1 cellular context compared by ENCODE assay signal in the genomic region with DNA sequence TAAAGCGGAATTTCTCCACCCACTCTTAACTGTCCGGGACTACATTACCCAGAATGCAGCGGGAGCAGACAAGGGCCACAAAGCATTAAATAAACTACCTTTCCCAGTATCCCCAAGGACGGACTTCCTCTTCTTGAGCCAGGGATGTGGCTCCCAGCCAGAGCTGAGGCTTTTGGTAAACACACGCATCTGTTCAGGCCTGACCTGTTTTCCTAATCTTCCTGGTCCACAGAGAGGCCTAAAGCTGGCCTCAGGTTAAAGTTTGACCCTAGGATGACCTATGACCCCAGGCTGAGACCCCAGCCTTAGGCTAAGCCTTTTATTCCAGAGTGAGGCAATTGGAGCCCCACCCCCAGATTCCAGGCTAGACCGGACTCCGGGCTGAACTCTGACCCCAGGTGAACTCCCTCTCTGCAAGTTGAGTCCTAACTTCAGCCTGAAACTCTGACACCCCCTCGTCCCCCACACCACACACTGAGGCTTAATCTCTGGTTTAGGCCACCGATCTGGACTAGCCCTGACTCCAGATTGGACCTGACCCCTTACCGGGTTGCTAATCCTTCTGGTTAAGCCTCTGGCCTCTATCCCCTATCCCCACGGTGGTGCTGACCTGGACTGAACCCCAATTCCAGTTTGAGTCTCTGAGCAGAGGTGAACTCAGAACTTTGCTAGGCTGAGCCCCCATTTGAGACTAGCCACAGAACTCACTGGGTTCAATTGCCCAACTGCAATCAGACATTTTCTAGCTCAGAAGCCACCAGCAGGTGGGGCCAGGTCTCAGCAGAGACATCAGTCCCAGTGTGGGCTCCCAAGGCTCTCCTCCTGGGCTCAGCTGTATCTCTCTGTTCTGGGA.
TF ChIP-seq lines count a peak whose summit lies in the region.

No MANE protein-coding gene starts in this region.

TF ChIP-seq in HEK293, 187 proteins besides CTCF, POLR2A, EP300 and RAD21 (continued from another document and continues in another):
- TF ChIP-seq, protein P1, sequence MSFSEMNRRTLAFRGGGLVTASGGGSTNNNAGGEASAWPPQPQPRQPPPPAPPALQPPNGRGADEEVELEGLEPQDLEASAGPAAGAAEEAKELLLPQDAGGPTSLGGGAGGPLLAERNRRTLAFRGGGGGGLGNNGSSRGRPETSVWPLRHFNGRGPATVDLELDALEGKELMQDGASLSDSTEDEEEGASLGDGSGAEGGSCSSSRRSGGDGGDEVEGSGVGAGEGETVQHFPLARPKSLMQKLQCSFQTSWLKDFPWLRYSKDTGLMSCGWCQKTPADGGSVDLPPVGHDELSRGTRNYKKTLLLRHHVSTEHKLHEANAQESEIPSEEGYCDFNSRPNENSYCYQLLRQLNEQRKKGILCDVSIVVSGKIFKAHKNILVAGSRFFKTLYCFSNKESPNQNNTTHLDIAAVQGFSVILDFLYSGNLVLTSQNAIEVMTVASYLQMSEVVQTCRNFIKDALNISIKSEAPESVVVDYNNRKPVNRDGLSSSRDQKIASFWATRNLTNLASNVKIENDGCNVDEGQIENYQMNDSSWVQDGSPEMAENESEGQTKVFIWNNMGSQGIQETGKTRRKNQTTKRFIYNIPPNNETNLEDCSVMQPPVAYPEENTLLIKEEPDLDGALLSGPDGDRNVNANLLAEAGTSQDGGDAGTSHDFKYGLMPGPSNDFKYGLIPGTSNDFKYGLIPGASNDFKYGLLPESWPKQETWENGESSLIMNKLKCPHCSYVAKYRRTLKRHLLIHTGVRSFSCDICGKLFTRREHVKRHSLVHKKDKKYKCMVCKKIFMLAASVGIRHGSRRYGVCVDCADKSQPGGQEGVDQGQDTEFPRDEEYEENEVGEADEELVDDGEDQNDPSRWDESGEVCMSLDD (tag by site-specific recombination; IDR thresholded peaks at IDR 0.05) = no peak
- no peak; the same call in 1 of the 2 replicates for TF ChIP-seq ZNF629 (tag by site-specific recombination; IDR thresholded peaks at IDR 0.05)
- no peak for TF ChIP-seq ZNF184 (tag by site-specific recombination; IDR thresholded peaks at IDR 0.05)
- no peak for TF ChIP-seq ZNF23 (tag by site-specific recombination; IDR thresholded peaks at IDR 0.05; ENCODE audit: borderline replicate concordance)
- TF ChIP-seq ZNF157 (tag by site-specific recombination; IDR thresholded peaks at IDR 0.05) = no peak
- TF ChIP-seq, protein P2, sequence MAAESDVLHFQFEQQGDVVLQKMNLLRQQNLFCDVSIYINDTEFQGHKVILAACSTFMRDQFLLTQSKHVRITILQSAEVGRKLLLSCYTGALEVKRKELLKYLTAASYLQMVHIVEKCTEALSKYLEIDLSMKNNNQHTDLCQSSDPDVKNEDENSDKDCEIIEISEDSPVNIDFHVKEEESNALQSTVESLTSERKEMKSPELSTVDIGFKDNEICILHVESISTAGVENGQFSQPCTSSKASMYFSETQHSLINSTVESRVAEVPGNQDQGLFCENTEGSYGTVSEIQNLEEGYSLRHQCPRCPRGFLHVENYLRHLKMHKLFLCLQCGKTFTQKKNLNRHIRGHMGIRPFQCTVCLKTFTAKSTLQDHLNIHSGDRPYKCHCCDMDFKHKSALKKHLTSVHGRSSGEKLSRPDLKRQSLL (tag by site-specific recombination; IDR thresholded peaks at IDR 0.05) = no peak
- no peak for TF ChIP-seq GFI1B (tag by site-specific recombination; IDR thresholded peaks at IDR 0.05)
- TF ChIP-seq ZNF776 (tag by site-specific recombination; IDR thresholded peaks at IDR 0.05; ENCODE audit: borderline replicate concordance) = no peak
- TF ChIP-seq ZNF146 (tag by site-specific recombination; IDR thresholded peaks at IDR 0.05) = 0 out of 2 replicates have a peak, but pooled peaks have one; percentile 4
- TF ChIP-seq, protein P3, sequence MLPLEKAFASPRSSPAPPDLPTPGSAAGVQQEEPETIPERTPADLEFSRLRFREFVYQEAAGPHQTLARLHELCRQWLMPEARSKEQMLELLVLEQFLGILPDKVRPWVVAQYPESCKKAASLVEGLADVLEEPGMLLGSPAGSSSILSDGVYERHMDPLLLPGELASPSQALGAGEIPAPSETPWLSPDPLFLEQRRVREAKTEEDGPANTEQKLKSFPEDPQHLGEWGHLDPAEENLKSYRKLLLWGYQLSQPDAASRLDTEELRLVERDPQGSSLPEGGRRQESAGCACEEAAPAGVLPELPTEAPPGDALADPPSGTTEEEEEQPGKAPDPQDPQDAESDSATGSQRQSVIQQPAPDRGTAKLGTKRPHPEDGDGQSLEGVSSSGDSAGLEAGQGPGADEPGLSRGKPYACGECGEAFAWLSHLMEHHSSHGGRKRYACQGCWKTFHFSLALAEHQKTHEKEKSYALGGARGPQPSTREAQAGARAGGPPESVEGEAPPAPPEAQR (tag by site-specific recombination; IDR thresholded peaks at IDR 0.05) = no peak
- TF ChIP-seq, protein P4, sequence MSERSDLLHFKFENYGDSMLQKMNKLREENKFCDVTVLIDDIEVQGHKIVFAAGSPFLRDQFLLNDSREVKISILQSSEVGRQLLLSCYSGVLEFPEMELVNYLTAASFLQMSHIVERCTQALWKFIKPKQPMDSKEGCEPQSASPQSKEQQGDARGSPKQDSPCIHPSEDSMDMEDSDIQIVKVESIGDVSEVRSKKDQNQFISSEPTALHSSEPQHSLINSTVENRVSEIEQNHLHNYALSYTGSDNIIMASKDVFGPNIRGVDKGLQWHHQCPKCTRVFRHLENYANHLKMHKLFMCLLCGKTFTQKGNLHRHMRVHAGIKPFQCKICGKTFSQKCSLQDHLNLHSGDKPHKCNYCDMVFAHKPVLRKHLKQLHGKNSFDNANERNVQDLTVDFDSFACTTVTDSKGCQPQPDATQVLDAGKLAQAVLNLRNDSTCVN (tag by site-specific recombination; optimal IDR thresholded peaks at IDR 0.05) = no peak
- no peak for TF ChIP-seq ZFP37 (tag by site-specific recombination; IDR thresholded peaks at IDR 0.05)
- TF ChIP-seq ZBTB8A (tag by site-specific recombination; IDR thresholded peaks at IDR 0.05) = no peak
- TF ChIP-seq ZNF792 (tag by site-specific recombination; IDR thresholded peaks at IDR 0.05) = no peak
- no peak for TF ChIP-seq ZNF623 (tag by site-specific recombination; IDR thresholded peaks at IDR 0.05)
- no peak for TF ChIP-seq SALL2 (tag by site-specific recombination; IDR thresholded peaks at IDR 0.05; ENCODE audit: borderline replicate concordance)
- peak; percentile 59 for TF ChIP-seq ZNF654 (tag by site-specific recombination; IDR thresholded peaks at IDR 0.05; ENCODE audit: low read depth)
- TF ChIP-seq, protein P5, sequence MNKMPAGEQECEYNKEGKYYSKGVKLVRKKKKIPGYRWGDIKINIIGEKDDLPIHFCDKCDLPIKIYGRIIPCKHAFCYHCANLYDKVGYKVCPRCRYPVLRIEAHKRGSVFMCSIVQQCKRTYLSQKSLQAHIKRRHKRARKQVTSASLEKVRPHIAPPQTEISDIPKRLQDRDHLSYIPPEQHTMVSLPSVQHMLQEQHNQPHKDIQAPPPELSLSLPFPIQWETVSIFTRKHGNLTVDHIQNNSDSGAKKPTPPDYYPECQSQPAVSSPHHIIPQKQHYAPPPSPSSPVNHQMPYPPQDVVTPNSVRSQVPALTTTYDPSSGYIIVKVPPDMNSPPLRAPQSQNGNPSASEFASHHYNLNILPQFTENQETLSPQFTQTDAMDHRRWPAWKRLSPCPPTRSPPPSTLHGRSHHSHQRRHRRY (tag by site-specific recombination; IDR thresholded peaks at IDR 0.05) = no peak
- TF ChIP-seq ZNF2 (tag by site-specific recombination; IDR thresholded peaks at IDR 0.05) = no peak
- no peak for TF ChIP-seq ZNF354C (tag by site-specific recombination; IDR thresholded peaks at IDR 0.05; ENCODE audit: borderline replicate concordance, low read depth)
- TF ChIP-seq ZNF202 (tag by site-specific recombination; IDR thresholded peaks at IDR 0.05; ENCODE audit: borderline replicate concordance) = no peak
- TF ChIP-seq ZNF768 (tag by site-specific recombination; IDR thresholded peaks at IDR 0.05) = no peak
- TF ChIP-seq ZNF530 (tag by site-specific recombination; IDR thresholded peaks at IDR 0.05; ENCODE audit: low read depth) = no peak
- TF ChIP-seq, protein P6, sequence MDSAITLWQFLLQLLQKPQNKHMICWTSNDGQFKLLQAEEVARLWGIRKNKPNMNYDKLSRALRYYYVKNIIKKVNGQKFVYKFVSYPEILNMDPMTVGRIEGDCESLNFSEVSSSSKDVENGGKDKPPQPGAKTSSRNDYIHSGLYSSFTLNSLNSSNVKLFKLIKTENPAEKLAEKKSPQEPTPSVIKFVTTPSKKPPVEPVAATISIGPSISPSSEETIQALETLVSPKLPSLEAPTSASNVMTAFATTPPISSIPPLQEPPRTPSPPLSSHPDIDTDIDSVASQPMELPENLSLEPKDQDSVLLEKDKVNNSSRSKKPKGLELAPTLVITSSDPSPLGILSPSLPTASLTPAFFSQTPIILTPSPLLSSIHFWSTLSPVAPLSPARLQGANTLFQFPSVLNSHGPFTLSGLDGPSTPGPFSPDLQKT (IDR thresholded peaks at IDR 0.05; ENCODE audit: borderline replicate concordance, low read depth, low read length) = peak; percentile 5
- no peak for TF ChIP-seq ZNF747 (tag by site-specific recombination; IDR thresholded peaks at IDR 0.05)
- TF ChIP-seq ZNF10 (tag by site-specific recombination; IDR thresholded peaks at IDR 0.05) = peak; percentile 67; the same call in 1 of the 2 replicates
- TF ChIP-seq ZNF707 (tag by site-specific recombination; IDR thresholded peaks at IDR 0.05) = no peak
- no peak for TF ChIP-seq ZNF19 (tag by site-specific recombination; IDR thresholded peaks at IDR 0.05; ENCODE audit: low read depth)
- no peak for TF ChIP-seq YY2 (tag by site-specific recombination; IDR thresholded peaks at IDR 0.05)
- peak; percentile 77; the same call in 1 of the 2 replicates for TF ChIP-seq ZBTB7A (tag by site-specific recombination; IDR thresholded peaks at IDR 0.05; ENCODE audit: low read depth)
- no peak for TF ChIP-seq ZNF837 (tag by site-specific recombination; IDR thresholded peaks at IDR 0.05)
- TF ChIP-seq, protein P7, sequence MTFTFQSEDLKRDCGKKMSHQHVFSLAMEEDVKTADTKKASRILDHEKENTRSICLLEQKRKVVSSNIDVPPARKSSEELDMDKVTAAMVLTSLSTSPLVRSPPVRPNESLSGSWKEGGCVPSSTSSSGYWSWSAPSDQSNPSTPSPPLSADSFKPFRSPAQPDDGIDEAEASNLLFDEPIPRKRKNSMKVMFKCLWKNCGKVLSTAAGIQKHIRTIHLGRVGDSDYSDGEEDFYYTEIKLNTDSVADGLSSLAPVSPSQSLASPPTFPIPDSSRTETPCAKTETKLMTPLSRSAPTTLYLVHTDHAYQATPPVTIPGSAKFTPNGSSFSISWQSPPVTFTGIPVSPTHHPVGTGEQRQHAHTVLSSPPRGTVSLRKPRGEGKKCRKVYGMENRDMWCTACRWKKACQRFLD (tag by site-specific recombination; IDR thresholded peaks at IDR 0.05) = no peak
- no peak for TF ChIP-seq SP2 (tag by site-specific recombination; IDR thresholded peaks at IDR 0.05)
- TF ChIP-seq ZFHX2 (tag by site-specific recombination; conservative IDR thresholded peaks at IDR 0.05) = peak; percentile 59; the same call in 1 of the 2 replicates
- no peak for TF ChIP-seq ZBTB20 (tag by site-specific recombination; IDR thresholded peaks at IDR 0.05)
- TF ChIP-seq, protein P8, sequence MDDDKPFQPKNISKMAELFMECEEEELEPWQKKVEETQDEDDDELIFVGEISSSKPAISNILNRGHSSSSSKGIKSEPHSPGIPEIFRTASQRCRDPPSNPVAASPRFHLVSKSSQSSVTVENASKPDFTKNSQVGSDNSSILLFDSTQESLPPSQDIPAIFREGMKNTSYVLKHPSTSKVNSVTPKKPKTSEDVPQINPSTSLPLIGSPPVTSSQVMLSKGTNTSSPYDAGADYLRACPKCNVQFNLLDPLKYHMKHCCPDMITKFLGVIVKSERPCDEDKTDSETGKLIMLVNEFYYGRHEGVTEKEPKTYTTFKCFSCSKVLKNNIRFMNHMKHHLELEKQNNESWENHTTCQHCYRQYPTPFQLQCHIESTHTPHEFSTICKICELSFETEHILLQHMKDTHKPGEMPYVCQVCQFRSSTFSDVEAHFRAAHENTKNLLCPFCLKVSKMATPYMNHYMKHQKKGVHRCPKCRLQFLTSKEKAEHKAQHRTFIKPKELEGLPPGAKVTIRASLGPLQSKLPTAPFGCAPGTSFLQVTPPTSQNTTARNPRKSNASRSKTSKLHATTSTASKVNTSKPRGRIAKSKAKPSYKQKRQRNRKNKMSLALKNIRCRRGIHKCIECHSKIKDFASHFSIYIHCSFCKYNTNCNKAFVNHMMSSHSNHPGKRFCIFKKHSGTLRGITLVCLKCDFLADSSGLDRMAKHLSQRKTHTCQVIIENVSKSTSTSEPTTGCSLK (tag by site-specific recombination; IDR thresholded peaks at IDR 0.05) = no peak
- no peak for TF ChIP-seq MYNN (tag by site-specific recombination; IDR thresholded peaks at IDR 0.05; ENCODE audit: borderline replicate concordance)
- no peak for TF ChIP-seq ZNF585B (tag by site-specific recombination; IDR thresholded peaks at IDR 0.05)
- TF ChIP-seq, protein P9, sequence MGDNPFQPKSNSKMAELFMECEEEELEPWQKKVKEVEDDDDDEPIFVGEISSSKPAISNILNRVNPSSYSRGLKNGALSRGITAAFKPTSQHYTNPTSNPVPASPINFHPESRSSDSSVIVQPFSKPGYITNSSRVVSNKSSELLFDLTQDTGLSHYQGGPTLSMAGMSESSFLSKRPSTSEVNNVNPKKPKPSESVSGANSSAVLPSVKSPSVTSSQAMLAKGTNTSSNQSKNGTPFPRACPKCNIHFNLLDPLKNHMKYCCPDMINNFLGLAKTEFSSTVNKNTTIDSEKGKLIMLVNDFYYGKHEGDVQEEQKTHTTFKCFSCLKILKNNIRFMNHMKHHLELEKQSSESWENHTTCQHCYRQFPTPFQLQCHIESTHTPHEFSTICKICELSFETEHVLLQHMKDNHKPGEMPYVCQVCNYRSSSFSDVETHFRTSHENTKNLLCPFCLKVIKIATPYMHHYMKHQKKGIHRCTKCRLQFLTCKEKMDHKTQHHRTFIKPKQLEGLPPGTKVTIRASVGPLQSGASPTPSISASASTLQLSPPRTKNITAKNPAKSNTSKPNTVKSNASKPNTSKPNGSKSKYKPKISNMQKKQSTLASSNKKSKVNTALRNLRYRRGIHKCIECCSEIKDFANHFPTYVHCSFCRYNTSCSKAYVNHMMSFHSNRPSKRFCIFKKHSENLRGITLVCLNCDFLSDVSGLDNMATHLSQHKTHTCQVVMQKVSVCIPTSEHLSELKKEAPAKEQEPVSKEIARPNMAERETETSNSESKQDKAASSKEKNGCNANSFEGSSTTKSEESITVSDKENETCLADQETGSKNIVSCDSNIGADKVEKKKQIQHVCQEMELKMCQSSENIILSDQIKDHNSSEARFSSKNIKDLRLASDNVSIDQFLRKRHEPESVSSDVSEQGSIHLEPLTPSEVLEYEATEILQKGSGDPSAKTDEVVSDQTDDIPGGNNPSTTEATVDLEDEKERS (tag by site-specific recombination; IDR thresholded peaks at IDR 0.05) = no peak
- TF ChIP-seq WT1 (tag by site-specific recombination; IDR thresholded peaks at IDR 0.05) = no peak
- TF ChIP-seq, protein P10, sequence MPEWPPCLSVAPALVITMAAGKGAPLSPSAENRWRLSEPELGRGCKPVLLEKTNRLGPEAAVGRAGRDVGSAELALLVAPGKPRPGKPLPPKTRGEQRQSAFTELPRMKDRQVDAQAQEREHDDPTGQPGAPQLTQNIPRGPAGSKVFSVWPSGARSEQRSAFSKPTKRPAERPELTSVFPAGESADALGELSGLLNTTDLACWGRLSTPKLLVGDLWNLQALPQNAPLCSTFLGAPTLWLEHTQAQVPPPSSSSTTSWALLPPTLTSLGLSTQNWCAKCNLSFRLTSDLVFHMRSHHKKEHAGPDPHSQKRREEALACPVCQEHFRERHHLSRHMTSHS (tag by site-specific recombination; IDR thresholded peaks at IDR 0.05) = no peak
- 0 out of 2 replicates have a peak, but pooled peaks have one; percentile 27 for TF ChIP-seq ZNF785 (tag by site-specific recombination; IDR thresholded peaks at IDR 0.05)
- TF ChIP-seq ZNF426 (tag by site-specific recombination; IDR thresholded peaks at IDR 0.05) = no peak
- TF ChIP-seq ZNF266 (tag by site-specific recombination; IDR thresholded peaks at IDR 0.05; ENCODE audit: low read depth) = no peak
- TF ChIP-seq ZNF311 (tag by site-specific recombination; IDR thresholded peaks at IDR 0.05; ENCODE audit: borderline replicate concordance) = no peak
